Comparison of ENCODE assay signal across 23 cellular contexts in genomic region chr1:205974712-205975111, GRCh38. TPM values are rescaled to one million over a fixed set of nuclear protein-coding genes. Genes with fewer than 3 reads are reported as not detected.
DNase-seq lines count a peak whose midpoint lies in the region; ATAC-seq and TF ChIP-seq lines count a peak whose summit lies in the region.
"Had no signal": no experiment of that assay in that cellular context is flagged by ENCODE, and none has a peak within 500 bp of the region (broad histone marks: within the 10 kb centered on the region; RNA-seq: fewer than 3 reads in every experiment).

No MANE protein-coding gene starts in this region.

- H3K18ac ChIP-seq in mesenchymal stem cell (ENCODE audit: low read depth in 1 of 2, low read length in 2 of 2): no peak overlapping the region

- no peak overlapping the region for H2BK120ac ChIP-seq in mesenchymal stem cell (ENCODE audit: low read depth, low read length)

- H3K9me3 ChIP-seq in mesenchymal stem cell (ENCODE audit: control insufficient read depth, low read length): no peaks in the 10 kb centered on the region
- H3K9me3 ChIP-seq: BE2C had no signal

- no peak overlapping the region for H3K23ac ChIP-seq in mesenchymal stem cell (ENCODE audit: low read length in 2 of 2)

- 91% methylated on average over 3 of the region's 3 CpGs for WGBS in mesenchymal stem cell

- peak overlapping the region; percentile 28 for H3K27ac Mint-ChIP-seq in activated CD4-positive, alpha-beta T cell treated with anti-CD3 and anti-CD28 coated beads, Interleukin-2, amount 10 ng/mL, durations not matched to agents 24 days and 14 days
- peak overlapping the region; percentile 0 for H3K27ac Mint-ChIP-seq in stimulated activated naive CD8-positive, alpha-beta T cell treated with anti-CD3 and anti-CD28 coated beads, Interleukin-15, Interleukin-2, amounts not matched to agents 100 ng/mL and 50 ng/mL, for 24 hours
- no peak overlapping the region for H3K27ac Mint-ChIP-seq in stimulated activated naive CD8-positive, alpha-beta T cell treated with anti-CD3 and anti-CD28 coated beads, Interleukin-15, amount 100 ng/mL, for 72 hours
- peak overlapping the region; percentile 6 for H3K27ac Mint-ChIP-seq in type B pancreatic cell
- H3K27ac Mint-ChIP-seq: CD14-positive monocyte, IgD-negative memory B cell had no signal

- H3K9me3 Mint-ChIP-seq in activated CD4-positive, alpha-beta T cell treated with anti-CD3 and anti-CD28 coated beads, Interleukin-2, amount 10 ng/mL, durations not matched to agents 24 days and 14 days: peaks cover 20% of the 10 kb centered on the region
- H3K9me3 Mint-ChIP-seq in stimulated activated naive CD8-positive, alpha-beta T cell treated with anti-CD3 and anti-CD28 coated beads, Interleukin-15, Interleukin-2, amounts not matched to agents 100 ng/mL and 50 ng/mL, for 24 hours: peaks cover 17% of the 10 kb centered on the region
- H3K9me3 Mint-ChIP-seq in stimulated activated naive CD8-positive, alpha-beta T cell treated with anti-CD3 and anti-CD28 coated beads, Interleukin-15, amount 100 ng/mL, for 72 hours: peaks cover 21 to 23% of the 10 kb centered on the region in 2 donors
- no peaks in the 10 kb centered on the region for H3K9me3 Mint-ChIP-seq in type B pancreatic cell
- H3K9me3 Mint-ChIP-seq: CD14-positive monocyte, IgD-negative memory B cell had no signal

- no peak overlapping the region for H3K9ac ChIP-seq in mesenchymal stem cell (ENCODE audit: low read length)

- no peak overlapping the region for H3K4me3 ChIP-seq in mesenchymal stem cell (ENCODE audit: insufficient read depth in 1 of 2, low read depth in 1 of 2, low read length in 2 of 2)

- no peak overlapping the region for H3K4me2 ChIP-seq in mesenchymal stem cell (ENCODE audit: low read length, poor library complexity, severe bottlenecking)

- TF ChIP-seq CTCF in type B pancreatic cell (conservative IDR thresholded peaks at IDR 0.05): no peak

- H3K4ac ChIP-seq in mesenchymal stem cell (ENCODE audit: low read depth in 1 of 2, low read length in 2 of 2): no peak overlapping the region

- no peak for DNase-seq in activated CD4-positive, alpha-beta T cell treated with anti-CD3 and anti-CD28 coated beads, Interleukin-2, amount 10 ng/mL, durations not matched to agents 24 days and 14 days
- no peak for DNase-seq in activated CD4-positive, alpha-beta T cell treated with anti-CD3 and anti-CD28 coated beads for 1 hour
- no peak for DNase-seq in stimulated activated naive CD8-positive, alpha-beta T cell treated with anti-CD3 and anti-CD28 coated beads, Interleukin-15, amount 100 ng/mL, for 72 hours
- DNase-seq in mesenchymal stem cell (no peak), type B pancreatic cell (ENCODE audit: extremely low spot score, unreplicated experiment) (no peak), posterior vena cava (ENCODE audit: low spot score) (no peak)
- DNase-seq: 8988T, ACHN, BE2C, NCI-H1092, NCI-H1417 treated with DMSO at 0.1 percent for 48 hours, NCI-H1694 treated with DMSO at 0.1 percent for 48 hours, NCI-H2081, NCI-H2227 treated with DMSO at 0.1 percent for 48 hours, NCI-H510A, SHP77 treated with DMSO at 0.1 percent for 48 hours had no signal

- no peaks in the 10 kb centered on the region for H3K36me3 Mint-ChIP-seq in activated CD4-positive, alpha-beta T cell treated with anti-CD3 and anti-CD28 coated beads, Interleukin-2, amount 10 ng/mL, durations not matched to agents 24 days and 14 days (ENCODE audit: low read depth)
- no peaks in the 10 kb centered on the region for H3K36me3 Mint-ChIP-seq in stimulated activated naive CD8-positive, alpha-beta T cell treated with anti-CD3 and anti-CD28 coated beads, Interleukin-15, Interleukin-2, amounts not matched to agents 100 ng/mL and 50 ng/mL, for 24 hours (ENCODE audit: low read depth)
- H3K36me3 Mint-ChIP-seq in type B pancreatic cell: no peaks in the 10 kb centered on the region
- H3K36me3 Mint-ChIP-seq: CD14-positive monocyte, IgD-negative memory B cell had no signal

- H3K4me1 ChIP-seq in mesenchymal stem cell (ENCODE audit: control insufficient read depth, insufficient read depth, low read depth, low read length): peaks cover 8% of the 10 kb centered on the region

- H2BK12ac ChIP-seq in mesenchymal stem cell (ENCODE audit: low read length in 2 of 2): no peak overlapping the region

- H2BK5ac ChIP-seq in mesenchymal stem cell (ENCODE audit: low read depth, low read length, poor library complexity, severe bottlenecking): no peak overlapping the region

- no peak overlapping the region for H3K27ac ChIP-seq in mesenchymal stem cell (ENCODE audit: low read length, poor library complexity, severe bottlenecking)

- intact Hi-C loops in activated CD4-positive, alpha-beta T cell treated with anti-CD3 and anti-CD28 coated beads, Interleukin-2, amount 10 ng/mL, durations not matched to agents 24 days and 14 days (cut with micrococcal nuclease): no loop called here
- intact Hi-C loops in posterior vena cava (cut with DNase I): loop anchor here (5.0 kb wide), 2 partner anchors 182 to 1083 kb away; no protein-coding TSS in a partner anchor

- no peak overlapping the region for H2AK5ac ChIP-seq in mesenchymal stem cell (ENCODE audit: low read length, severe bottlenecking)

- no peaks in the 10 kb centered on the region for H3K27me3 ChIP-seq in mesenchymal stem cell (ENCODE audit: control insufficient read depth in 1 of 2, insufficient read depth in 1 of 2, low read length in 2 of 2)
- H3K27me3 ChIP-seq: BE2C had no signal

- H4K8ac ChIP-seq in mesenchymal stem cell (ENCODE audit: low read length): no peak overlapping the region

- peak overlapping the region; percentile 1 for H4K91ac ChIP-seq in mesenchymal stem cell (ENCODE audit: low read length)

- peaks cover 6% of the 10 kb centered on the region for H3K4me1 Mint-ChIP-seq in activated CD4-positive, alpha-beta T cell treated with anti-CD3 and anti-CD28 coated beads, Interleukin-2, amount 10 ng/mL, durations not matched to agents 24 days and 14 days
- H3K4me1 Mint-ChIP-seq in stimulated activated naive CD8-positive, alpha-beta T cell treated with anti-CD3 and anti-CD28 coated beads, Interleukin-15, Interleukin-2, amounts not matched to agents 100 ng/mL and 50 ng/mL, for 24 hours (ENCODE audit: low read depth): no peaks in the 10 kb centered on the region
- H3K4me1 Mint-ChIP-seq in stimulated activated naive CD8-positive, alpha-beta T cell treated with anti-CD3 and anti-CD28 coated beads, Interleukin-15, amount 100 ng/mL, for 72 hours: no peaks in the 10 kb centered on the region
- H3K4me1 Mint-ChIP-seq in type B pancreatic cell (ENCODE audit: unreplicated experiment): peaks cover 12% of the 10 kb centered on the region
- H3K4me1 Mint-ChIP-seq: CD14-positive monocyte had no signal

- no peaks in the 10 kb centered on the region for H3K79me1 ChIP-seq in mesenchymal stem cell (replicated peaks; ENCODE audit: low read length, poor library complexity, severe bottlenecking)

- peaks cover 0 to 4% of the 10 kb centered on the region in 2 experiments for H3K36me3 ChIP-seq in mesenchymal stem cell (ENCODE audit: control insufficient read depth in 1 of 2, insufficient read depth in 2 of 2, low read depth in 1 of 2, low read length in 2 of 2)
- H3K36me3 ChIP-seq: BE2C had no signal

- peaks cover 2% of the 10 kb centered on the region for H3K27me3 Mint-ChIP-seq in activated CD4-positive, alpha-beta T cell treated with anti-CD3 and anti-CD28 coated beads, Interleukin-2, amount 10 ng/mL, durations not matched to agents 24 days and 14 days
- no peaks in the 10 kb centered on the region for H3K27me3 Mint-ChIP-seq in stimulated activated naive CD8-positive, alpha-beta T cell treated with anti-CD3 and anti-CD28 coated beads, Interleukin-15, Interleukin-2, amounts not matched to agents 100 ng/mL and 50 ng/mL, for 24 hours
- no peaks in the 10 kb centered on the region for H3K27me3 Mint-ChIP-seq in stimulated activated naive CD8-positive, alpha-beta T cell treated with anti-CD3 and anti-CD28 coated beads, Interleukin-15, amount 100 ng/mL, for 72 hours
- H3K27me3 Mint-ChIP-seq in type B pancreatic cell: peaks cover 20% of the 10 kb centered on the region
- H3K27me3 Mint-ChIP-seq: IgD-negative memory B cell had no signal

- peak overlapping the region in 1 of 2 experiments; percentile 80 for H3K14ac ChIP-seq in mesenchymal stem cell (ENCODE audit: low read length in 2 of 2)

- H3K4me3 Mint-ChIP-seq in activated CD4-positive, alpha-beta T cell treated with anti-CD3 and anti-CD28 coated beads, Interleukin-2, amount 10 ng/mL, durations not matched to agents 24 days and 14 days: no peak overlapping the region
- H3K4me3 Mint-ChIP-seq in stimulated activated naive CD8-positive, alpha-beta T cell treated with anti-CD3 and anti-CD28 coated beads, Interleukin-15, Interleukin-2, amounts not matched to agents 100 ng/mL and 50 ng/mL, for 24 hours: no peak overlapping the region
- no peak overlapping the region for H3K4me3 Mint-ChIP-seq in stimulated activated naive CD8-positive, alpha-beta T cell treated with anti-CD3 and anti-CD28 coated beads, Interleukin-15, amount 100 ng/mL, for 72 hours
- no peak overlapping the region for H3K4me3 Mint-ChIP-seq in type B pancreatic cell
- H3K4me3 Mint-ChIP-seq: CD14-positive monocyte had no signal

- H2BK15ac ChIP-seq in mesenchymal stem cell (ENCODE audit: low read depth, poor library complexity, severe bottlenecking): no peak overlapping the region

- no peak overlapping the region for H2AFZ ChIP-seq in mesenchymal stem cell (ENCODE audit: low read depth, low read length)

- ATAC-seq in stimulated activated naive CD8-positive, alpha-beta T cell treated with anti-CD3 and anti-CD28 coated beads, Interleukin-15, amount 100 ng/mL, for 72 hours: no peak
- no peak for ATAC-seq in HG03432 (IDR thresholded peaks at IDR 0.05; ENCODE audit: unreplicated experiment)
- ATAC-seq: Panc1 had no signal

RNA-seq across cellular contexts. Expression of gene RAB7B, which starts 28.5 kb away (rescaled TPM):
- total RNA-seq in activated CD4-positive, alpha-beta T cell treated with anti-CD3 and anti-CD28 coated beads, Interleukin-2, amount 10 ng/mL, durations not matched to agents 24 days and 14 days: not detected in 2 replicates
- 2.5 TPM for polyA plus RNA-seq in mesenchymal stem cell (2013, experiment 1 of 2)
- polyA plus RNA-seq in mesenchymal stem cell (2013, experiment 2 of 2): 2.5 TPM
- total RNA-seq in type B pancreatic cell (ENCODE audit: low replicate concordance) (0.26 and 0.82 TPM in 2 replicates), posterior vena cava (1 to 10 TPM; 3.2 to 9.2 TPM)
- polyA plus RNA-seq: IgD-negative memory B cell had no signal

RNA-seq across cellular contexts. Expression of gene SLC26A9, which starts 31.5 kb away (rescaled TPM):
- total RNA-seq in activated CD4-positive, alpha-beta T cell treated with anti-CD3 and anti-CD28 coated beads, Interleukin-2, amount 10 ng/mL, durations not matched to agents 24 days and 14 days: not detected in 2 replicates
- polyA plus RNA-seq in mesenchymal stem cell (2013, experiment 1 of 2): not detected
- polyA plus RNA-seq in mesenchymal stem cell (2013, experiment 2 of 2): not detected
- total RNA-seq in type B pancreatic cell (ENCODE audit: low replicate concordance) (0.45 and 2.5 TPM in 2 replicates), posterior vena cava (not detected)
- total RNA-seq: Daoy, G401 had no signal
- polyA plus RNA-seq: CD14-positive monocyte, IgD-negative memory B cell had no signal

RNA-seq across cellular contexts. Expression of gene CTSE, which starts 49.0 kb away (rescaled TPM):
- not detected in 2 replicates for total RNA-seq in activated CD4-positive, alpha-beta T cell treated with anti-CD3 and anti-CD28 coated beads, Interleukin-2, amount 10 ng/mL, durations not matched to agents 24 days and 14 days
- polyA plus RNA-seq in mesenchymal stem cell (2013, experiment 1 of 2): not detected
- not detected for polyA plus RNA-seq in mesenchymal stem cell (2013, experiment 2 of 2)
- total RNA-seq in type B pancreatic cell (ENCODE audit: low replicate concordance) (28.6 and 42.0 TPM in 2 replicates), posterior vena cava (not detected)
- total RNA-seq: Daoy, G401 had no signal
- polyA plus RNA-seq: CD14-positive monocyte, IgD-negative memory B cell had no signal

Comparison
In these comparisons a context has a peak if more than half of its experiments do, and no peak if none do; other contexts are left out.
1. H3K27ac Mint-ChIP-seq: peak in activated CD4-positive, alpha-beta T cell treated with anti-CD3 and anti-CD28 coated beads, Interleukin-2, amount 10 ng/mL, durations not matched to agents 24 days and 14 days (single experiment), stimulated activated naive CD8-positive, alpha-beta T cell treated with anti-CD3 and anti-CD28 coated beads, Interleukin-15, Interleukin-2, amounts not matched to agents 100 ng/mL and 50 ng/mL, for 24 hours (single experiment) and type B pancreatic cell (single experiment); none in stimulated activated naive CD8-positive, alpha-beta T cell treated with anti-CD3 and anti-CD28 coated beads, Interleukin-15, amount 100 ng/mL, for 72 hours (0 of 2).
2. RNA of gene CTSE, which starts 49.0 kb away (total RNA-seq): 28.6 to 42.0 TPM in type B pancreatic cell; not detected in posterior vena cava and not detected in activated CD4-positive, alpha-beta T cell treated with anti-CD3 and anti-CD28 coated beads, Interleukin-2, amount 10 ng/mL, durations not matched to agents 24 days and 14 days; every median in the first group is over 10 times any median in the second.